Comparison of ENCODE assay signal across 8 cellular contexts in the genomic region with DNA sequence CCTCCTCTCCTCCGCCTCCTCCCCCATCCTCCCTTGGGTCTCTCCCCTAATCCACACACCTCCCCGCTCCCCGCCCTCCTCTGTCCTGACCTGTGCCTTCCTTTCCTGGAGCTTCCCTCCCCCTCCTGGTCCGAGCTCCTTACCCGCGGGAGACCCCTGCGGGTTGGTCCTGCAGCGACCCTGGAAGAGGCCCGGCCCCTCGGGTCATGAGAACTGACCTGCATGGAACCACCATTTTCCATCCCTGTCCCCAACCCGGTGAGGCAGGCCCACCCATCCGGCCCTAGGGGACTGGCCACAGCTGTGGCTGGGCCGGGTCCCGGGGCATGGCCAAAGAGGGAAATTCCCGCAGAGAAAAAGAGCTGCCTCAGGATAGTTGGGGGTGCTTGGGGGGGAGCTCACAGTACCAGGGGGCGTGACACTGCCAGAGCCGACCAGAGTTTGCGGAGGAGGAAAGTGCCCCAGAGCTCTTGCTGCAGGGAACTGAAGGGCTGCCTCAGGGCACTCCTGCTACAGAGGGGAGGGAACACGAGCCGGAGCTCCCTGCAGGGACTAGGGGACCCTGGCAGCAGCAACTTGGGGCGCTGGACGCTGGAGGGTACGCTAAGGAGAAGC. TPM values are rescaled to one million over a fixed set of nuclear protein-coding genes. Genes with fewer than 3 reads are reported as not detected.
DNase-seq lines count a peak whose midpoint lies in the region; ATAC-seq and TF ChIP-seq lines count a peak whose summit lies in the region.

No MANE protein-coding gene starts in this region.

- POLR2A ChIA-PET in RWPE1 (lab: Yijun Ruan, JAX; ENCODE audit: low non-redundant PET): interaction anchor here (1.1 to 1.4 kb wide), 2 partner anchors 23 to 34 kb away, joined by 3 to 4 read pairs; no protein-coding TSS in a partner anchor

- peaks cover 0 to 23% (median 0%) of the 10 kb centered on the region in 45 donors for H3K27me3 ChIP-seq in dorsolateral prefrontal cortex
- peaks cover 4% of the 10 kb centered on the region for H3K27me3 ChIP-seq in lower lobe of right lung (ENCODE audit: low read depth)

- intact Hi-C loops in dorsolateral prefrontal cortex (cut with DNase I) (loop anchor here in 1 of 2 donors (2.0 to 5.0 kb wide), 2 partner anchors 32 to 48 kb away; no protein-coding TSS in a partner anchor), lower lobe of right lung (cut with DNase I) (no loop called here)

- CTCF ChIA-PET in RWPE1 (lab: Yijun Ruan, JAX): interaction anchor here (0.5 to 3.0 kb wide), 11 partner anchors 9 to 570 kb away, joined by 3 to 31 read pairs (median 4); no protein-coding TSS in a partner anchor

- DNase-seq in stimulated activated CD4-positive, alpha-beta T cell treated with anti-CD3 and anti-CD28 coated beads, Interleukin-15, amount 100 ng/mL, for 24 hours: peak; percentile 30
- no peak for DNase-seq in stimulated activated CD4-positive, alpha-beta T cell treated with anti-CD3 and anti-CD28 coated beads, Interleukin-4, amount 100 ng/mL, for 4 hours
- DNase-seq in RWPE1 (ENCODE audit: low spot score) (peak; percentile 14), dorsolateral prefrontal cortex (no peak), lower lobe of right lung (no peak), NCI-H446 treated with DMSO at 0.1 percent for 48 hours (lab: John Stamatoyannopoulos, UW) (no peak)

- ATAC-seq in HG02981 (IDR thresholded peaks at IDR 0.05; ENCODE audit: unreplicated experiment): peak; percentile 11
- ATAC-seq in lower lobe of right lung: peak; percentile 49

- H3K27ac ChIP-seq in RWPE1 (peak overlapping the region; percentile 83), dorsolateral prefrontal cortex (peak overlapping the region in 58 of 59 donors; percentile 18 to 98 (median 95)), lower lobe of right lung (peak overlapping the region; percentile 81), temporal lobe (ENCODE audit: low read depth, low read length) (peak overlapping the region; percentile 77)

- peaks cover 26% of the 10 kb centered on the region for H3K36me3 ChIP-seq in lower lobe of right lung

- peak overlapping the region; percentile 52 to 85 (median 73) for H3K4me3 ChIP-seq in dorsolateral prefrontal cortex
- peak overlapping the region; percentile 75 for H3K4me3 ChIP-seq in lower lobe of right lung

- TF ChIP-seq CTCF in RWPE1 (conservative IDR thresholded peaks at IDR 0.05; ENCODE audit: low read depth): no peak
- TF ChIP-seq CTCF in dorsolateral prefrontal cortex (IDR thresholded peaks at IDR 0.05 in 54 of 56, conservative IDR thresholded peaks at IDR 0.05 in 2 of 56; ENCODE audit: low read depth in 1 of 56, partially characterized antibody in 56 of 56): peak in 3 of 56 donors; percentile 5 to 12 (median 5)
- TF ChIP-seq CTCF in lower lobe of right lung (IDR thresholded peaks at IDR 0.05): no peak

- no peaks in the 10 kb centered on the region for H3K9me3 ChIP-seq in lower lobe of right lung

- peaks cover 38% of the 10 kb centered on the region for H3K4me1 ChIP-seq in lower lobe of right lung

RNA-seq across cellular contexts. Expression of a gene that starts 0.6 kb away (rescaled TPM):
- total RNA-seq in dorsolateral prefrontal cortex (10 to 100 TPM; 14.5 to 65.9 (median 29.4) TPM), lower lobe of right lung (28.5 TPM), temporal lobe (15.0 TPM)

RNA-seq across cellular contexts. Expression of a gene that starts 13.1 kb away (rescaled TPM):
- not detected for total RNA-seq in dorsolateral prefrontal cortex
- total RNA-seq in lower lobe of right lung: not detected
- total RNA-seq in temporal lobe: not detected

RNA-seq across cellular contexts. Expression of a gene that starts 27.7 kb away (rescaled TPM):
- total RNA-seq in dorsolateral prefrontal cortex (10 to 100 TPM; 12.5 to 59.8 (median 25.2) TPM), lower lobe of right lung (46.1 TPM), temporal lobe (5.7 TPM)

RNA-seq across cellular contexts. Expression of a gene that starts 28.6 kb away (rescaled TPM):
- total RNA-seq in dorsolateral prefrontal cortex (under 1 TPM in 2 of 120 experiments, not detected in 118; 0.53 to 0.96 TPM), lower lobe of right lung (not detected), temporal lobe (not detected)

RNA-seq across cellular contexts. Expression of a gene that starts 30.1 kb away (rescaled TPM):
- 1 to 10 TPM in 14 of 120 experiments, under 1 TPM in 40, not detected in 66; 0.30 to 5.4 (median 0.64) TPM for total RNA-seq in dorsolateral prefrontal cortex
- 0.50 TPM for total RNA-seq in lower lobe of right lung
- not detected for total RNA-seq in temporal lobe

Comparison
In these comparisons a context has a peak if more than half of its experiments do, and no peak if none do; other contexts are left out.
1. DNase-seq: peak in stimulated activated CD4-positive, alpha-beta T cell treated with anti-CD3 and anti-CD28 coated beads, Interleukin-15, amount 100 ng/mL, for 24 hours (single experiment) and RWPE1 (single experiment); none in stimulated activated CD4-positive, alpha-beta T cell treated with anti-CD3 and anti-CD28 coated beads, Interleukin-4, amount 100 ng/mL, for 4 hours (0 of 2), dorsolateral prefrontal cortex (0 of 10), lower lobe of right lung (single experiment) and NCI-H446 treated with DMSO at 0.1 percent for 48 hours (single experiment).
2. Peak in every context shown above with its lines, with median percentiles within 50 percentile points of each other: H3K27ac ChIP-seq.